Comparison of ENCODE assay signal across 8 cellular contexts in genomic region chr5:154071799-154072781, GRCh38. TPM values are rescaled to one million over a fixed set of nuclear protein-coding genes. Genes with fewer than 3 reads are reported as not detected.
DNase-seq lines count a peak whose midpoint lies in the region; ATAC-seq and FAIRE-seq lines count a peak whose summit lies in the region.

No MANE protein-coding gene starts in this region.

- DNase-seq in COR-L47 (lab: John Stamatoyannopoulos, UW) (peak; percentile 70), NOMO-1 (lab: John Stamatoyannopoulos, UW; ENCODE audit: unreplicated experiment in 2 of 2) (peak; percentile 63 to 77), mucosa of gallbladder (ENCODE audit: low spot score) (peak; percentile 84)
- peak; percentile 61 to 64 for DNase-seq in activated CD8-positive, alpha-beta memory T cell treated with anti-CD3 and anti-CD28 coated beads for 4 hours (ENCODE audit: low read depth in 2 of 2)
- peak; percentile 73 for DNase-seq in stimulated activated CD8-positive, alpha-beta memory T cell treated with anti-CD3 and anti-CD28 coated beads, Interleukin-4, amount 100 ng/mL, for 24 hours (ENCODE audit: low read depth)

- FAIRE-seq in endometrium (lab: Jason Lieb, UNC): peak; percentile 70

- ATAC-seq in GM19455 (IDR thresholded peaks at IDR 0.05; ENCODE audit: unreplicated experiment): peak; percentile 97
- ATAC-seq in HG03520 (IDR thresholded peaks at IDR 0.05; ENCODE audit: unreplicated experiment): peak; percentile 96

RNA-seq across cellular contexts. Expression of gene MFAP3, which starts 33.3 kb away (rescaled TPM):
- 24.6 TPM for total RNA-seq in mucosa of gallbladder

RNA-seq across cellular contexts. Expression of gene FAM114A2, which starts 33.4 kb away (rescaled TPM):
- 30.4 TPM for total RNA-seq in mucosa of gallbladder

Comparison
In these comparisons a context has a peak if more than half of its experiments do, and no peak if none do; other contexts are left out.
1. Peak in every context shown above with its lines: DNase-seq and ATAC-seq.